Comparison of ENCODE assay signal across 16 cellular contexts in genomic region chr5:61941637-61942036, GRCh38.
DNase-seq lines count a peak whose midpoint lies in the region; ATAC-seq and TF ChIP-seq lines count a peak whose summit lies in the region.
"Had no signal": no experiment of that assay in that cellular context is flagged by ENCODE, and none has a peak within 500 bp of the region (broad histone marks: within the 10 kb centered on the region; RNA-seq: fewer than 3 reads in every experiment).

No MANE protein-coding gene starts in this region.

- TF ChIP-seq EP300 in tibial nerve (IDR thresholded peaks at IDR 0.05) = no peak

- H3K27ac ChIP-seq in foreskin keratinocyte = no peak overlapping the region
- no peak overlapping the region for H3K27ac ChIP-seq in right atrium auricular region
- H3K27ac ChIP-seq in tibial nerve = no peak overlapping the region
- H3K27ac ChIP-seq: C4-2B, RWPE1 had no signal

- no peak for TF ChIP-seq POLR2A in tibial nerve (IDR thresholded peaks at IDR 0.05)

- peak; percentile 55 for ATAC-seq in foreskin keratinocyte
- ATAC-seq in sciatic nerve = peak; percentile 30

- peaks cover 4% of the 10 kb centered on the region for H3K27me3 ChIP-seq in foreskin keratinocyte
- no peaks in the 10 kb centered on the region for H3K27me3 ChIP-seq in right atrium auricular region
- no peaks in the 10 kb centered on the region for H3K27me3 ChIP-seq in tibial nerve

- WGBS in tibial nerve, 2 donors = 0% methylated on average over 1 of the region's 1 CpG; no CpG with 5 or more reads in 1 of the 2 donors

- H3K4me1 ChIP-seq in foreskin keratinocyte (no peaks in the 10 kb centered on the region), right atrium auricular region (no peaks in the 10 kb centered on the region), tibial nerve (no peaks in the 10 kb centered on the region)

- DNase-seq in AG20443 (ENCODE audit: low spot score) (peak; percentile 10), NCI-H526 treated with DMSO at 0.1 percent for 48 hours (lab: John Stamatoyannopoulos, UW) (peak; percentile 7), foreskin keratinocyte (peak; percentile 64 to 71), sciatic nerve (ENCODE audit: low spot score) (no peak), right atrium auricular region (ENCODE audit: low spot score) (no peak), tibial nerve (ENCODE audit: low spot score in 2 of 2) (no peak), SIG-M5 (lab: John Stamatoyannopoulos, UW) (no peak)
- DNase-seq: COR-L47; H7; KBM-7; NCI-H1417 treated with DMSO at 0.1 percent for 48 hours; NCI-H2029; NCI-H2171 treated with DMSO at 0.1 percent for 48 hours; NK-92 treated with Interleukin-12 subunit alpha and Interleukin-12 subunit beta, amount 100 ng/mL, for 24 hours had no signal

- intact Hi-C loops in sciatic nerve (cut with DNase I) = loop anchor here (5.0 to 10.0 kb wide), 2 partner anchors 183 to 456 kb away; no protein-coding TSS in a partner anchor

- peak; percentile 58 for TF ChIP-seq CTCF in foreskin keratinocyte (conservative IDR thresholded peaks at IDR 0.05)
- no peak for TF ChIP-seq CTCF in right atrium auricular region (IDR thresholded peaks at IDR 0.05)
- TF ChIP-seq CTCF in tibial nerve (IDR thresholded peaks at IDR 0.05) = no peak

- H3K4me3 ChIP-seq in right atrium auricular region (no peak overlapping the region), tibial nerve (no peak overlapping the region)

- no peaks in the 10 kb centered on the region for H3K9me3 ChIP-seq in right atrium auricular region
- no peaks in the 10 kb centered on the region for H3K9me3 ChIP-seq in tibial nerve

- H3K36me3 ChIP-seq in right atrium auricular region = no peaks in the 10 kb centered on the region
- H3K36me3 ChIP-seq in tibial nerve = no peaks in the 10 kb centered on the region

Comparison
In these comparisons a context has a peak if more than half of its experiments do, and no peak if none do; other contexts are left out.
1. DNase-seq: peak in AG20443 (single experiment), NCI-H526 treated with DMSO at 0.1 percent for 48 hours (single experiment) and foreskin keratinocyte (2 of 2); none in sciatic nerve (single experiment), right atrium auricular region (single experiment), tibial nerve (0 of 2) and SIG-M5 (single experiment).